In genomic region chr18:77042583-77042982, GRCh38 we compare ENCODE assay signal across 20 cellular contexts.
DNase-seq lines count a peak whose midpoint lies in the region; ATAC-seq and TF ChIP-seq lines count a peak whose summit lies in the region.
"Had no signal": no experiment of that assay in that cellular context is flagged by ENCODE, and none has a peak within 500 bp of the region (broad histone marks: within the 10 kb centered on the region; RNA-seq: fewer than 3 reads in every experiment).

No MANE protein-coding gene starts in this region.

- H3K27me3 Mint-ChIP-seq in immature natural killer cell (ENCODE audit: low read depth in 3 of 3), result peaks cover 0 to 17% (median 11%) of the 10 kb centered on the region in 3 donors
- H3K27me3 Mint-ChIP-seq: activated naive CD8-positive, alpha-beta T cell treated with anti-CD3 and anti-CD28 coated beads for 36 hours; naive thymus-derived CD4-positive, alpha-beta T cell had no signal

- H3K9me3 ChIP-seq in Karpas-422 (ENCODE audit: low read length) (peaks cover 11% of the 10 kb centered on the region; the same call in 1 of the 2 replicates), A673 (ENCODE audit: low read depth, low read length, poor library complexity, severe bottlenecking) (no peaks in the 10 kb centered on the region), mesenchymal stem cell (ENCODE audit: control insufficient read depth, low read length) (no peaks in the 10 kb centered on the region)

- no peak overlapping the region for H4K8ac ChIP-seq in mesenchymal stem cell (ENCODE audit: low read length)

- no peaks in the 10 kb centered on the region for H3K27me3 ChIP-seq in Karpas-422 (ENCODE audit: low read length)
- no peaks in the 10 kb centered on the region for H3K27me3 ChIP-seq in A673 (replicated peaks; ENCODE audit: insufficient read depth, low read depth, low read length, poor library complexity)
- no peaks in the 10 kb centered on the region for H3K27me3 ChIP-seq in mesenchymal stem cell (ENCODE audit: control insufficient read depth in 1 of 2, insufficient read depth in 1 of 2, low read length in 2 of 2)
- H3K27me3 ChIP-seq: cardiac muscle cell had no signal

- H3K9ac ChIP-seq in Karpas-422 (ENCODE audit: low read length) (no peak overlapping the region), mesenchymal stem cell (ENCODE audit: low read length) (no peak overlapping the region)

- peak overlapping the region; percentile 99; the same call in 1 of the 2 replicates for H3K27ac ChIP-seq in Karpas-422 (ENCODE audit: low read length)
- H3K27ac ChIP-seq in caudate nucleus (ENCODE audit: low read depth, low read length), result peak overlapping the region; percentile 96
- H3K27ac ChIP-seq in A673 (ENCODE audit: low read depth, low read length, poor library complexity, severe bottlenecking), result no peak overlapping the region
- no peak overlapping the region for H3K27ac ChIP-seq in mesenchymal stem cell (ENCODE audit: low read length, poor library complexity, severe bottlenecking)
- H3K27ac ChIP-seq: cardiac muscle cell had no signal

- no peaks in the 10 kb centered on the region for H4K20me1 ChIP-seq in Karpas-422 (ENCODE audit: insufficient read depth, low read depth, low read length)

- H2AFZ ChIP-seq in Karpas-422 (ENCODE audit: low read length) (no peak overlapping the region), mesenchymal stem cell (ENCODE audit: low read depth, low read length) (no peak overlapping the region)

- H2BK12ac ChIP-seq in mesenchymal stem cell (ENCODE audit: low read length in 2 of 2), result no peak overlapping the region

- H3K79me2 ChIP-seq in Karpas-422 (ENCODE audit: low read length), result peaks cover 51% of the 10 kb centered on the region

- WGBS in mesenchymal stem cell, result 68% methylated on average over 4 of the region's 10 CpGs

- BruUV-seq in A673 (replicated peaks; lab: Mats Ljungman, UMichigan), result no TSS peak

- peaks cover 87 to 92% of the 10 kb centered on the region in 2 donors for H3K4me1 Mint-ChIP-seq in immature natural killer cell

- CTCF ChIA-PET in A673 (lab: Charles Lee), result no interaction called here

- H3K4me1 ChIP-seq in Karpas-422 (ENCODE audit: low read length) (peaks cover 74% of the 10 kb centered on the region), A673 (ENCODE audit: insufficient read depth, low read length, poor library complexity, severe bottlenecking) (no peaks in the 10 kb centered on the region), mesenchymal stem cell (ENCODE audit: control insufficient read depth, insufficient read depth, low read depth, low read length) (peaks cover 20% of the 10 kb centered on the region)

- no peak overlapping the region for H2BK5ac ChIP-seq in mesenchymal stem cell (ENCODE audit: low read depth, low read length, poor library complexity, severe bottlenecking)

- H3K36me3 ChIP-seq in Karpas-422 (ENCODE audit: insufficient read depth, low read length) (peaks cover 38% of the 10 kb centered on the region), A673 (ENCODE audit: insufficient read depth, low read length, poor library complexity, severe bottlenecking) (no peaks in the 10 kb centered on the region), mesenchymal stem cell (ENCODE audit: control insufficient read depth in 1 of 2, insufficient read depth in 2 of 2, low read depth in 1 of 2, low read length in 2 of 2) (peaks cover 11 to 28% of the 10 kb centered on the region in 2 experiments)
- H3K36me3 ChIP-seq: cardiac muscle cell had no signal

- no peak overlapping the region for H3K23ac ChIP-seq in mesenchymal stem cell (ENCODE audit: low read length in 2 of 2)

- H3K18ac ChIP-seq in mesenchymal stem cell (ENCODE audit: low read depth in 1 of 2, low read length in 2 of 2), result no peak overlapping the region

- no peak for DNase-seq in Karpas-422
- DNase-seq in caudate nucleus (lab: John Stamatoyannopoulos, UW), result peak in 55 of 61 donors; percentile 20 to 89 (median 72)
- no peak for DNase-seq in immature natural killer cell
- peak; percentile 94 for DNase-seq in pons (ENCODE audit: low spot score)
- no peak for DNase-seq in A673 (ENCODE audit: low spot score)
- DNase-seq in mesenchymal stem cell, result no peak
- DNase-seq in stimulated activated naive CD8-positive, alpha-beta T cell treated with anti-CD3 and anti-CD28 coated beads, Interleukin-15, Interleukin-2, amounts not matched to agents 100 U/mL and 50 U/mL, for 24 hours, result no peak
- DNase-seq: activated naive CD8-positive, alpha-beta T cell treated with anti-CD3 and anti-CD28 coated beads for 36 hours; activated T-cell treated with anti-CD3 and anti-CD28 coated beads, Interleukin-2, amount 50 U/mL, for 1 hour; endodermal cell; naive thymus-derived CD4-positive, alpha-beta T cell; NCI-H146; NCI-H446; SHP77; stimulated activated CD4-positive, alpha-beta T cell treated with anti-CD3 and anti-CD28 coated beads, Interleukin-2, amount 100 ng/mL, for 48 hours; T-helper 1 cell had no signal

- intact Hi-C loops in A673 (cut with micrococcal nuclease; ENCODE audit: unreplicated experiment), result no loop called here

- peaks cover 0 to 2% (median 0%) of the 10 kb centered on the region in 6 donors for H3K9me3 Mint-ChIP-seq in immature natural killer cell
- H3K9me3 Mint-ChIP-seq: naive thymus-derived CD4-positive, alpha-beta T cell had no signal

- TF ChIP-seq CTCF in A673 (conservative IDR thresholded peaks at IDR 0.05; ENCODE audit: low read depth, low read length), result no peak

- no peaks in the 10 kb centered on the region for H3K9me2 ChIP-seq in Karpas-422 (replicated peaks; ENCODE audit: insufficient read depth, low read length)

- H3K4me3 Mint-ChIP-seq in immature natural killer cell, result no peak overlapping the region
- H3K4me3 Mint-ChIP-seq: activated naive CD8-positive, alpha-beta T cell treated with anti-CD3 and anti-CD28 coated beads for 36 hours; endodermal cell; naive thymus-derived CD4-positive, alpha-beta T cell had no signal

- H3K27ac Mint-ChIP-seq in immature natural killer cell, result peak overlapping the region in 5 of 6 donors; percentile 14 to 75 (median 64)
- H3K27ac Mint-ChIP-seq: activated naive CD8-positive, alpha-beta T cell treated with anti-CD3 and anti-CD28 coated beads for 36 hours; endodermal cell had no signal

- H2AK5ac ChIP-seq in mesenchymal stem cell (ENCODE audit: low read length, severe bottlenecking), result no peak overlapping the region

- H3K14ac ChIP-seq in mesenchymal stem cell (ENCODE audit: low read length in 2 of 2), result no peak overlapping the region

- H3K4me3 ChIP-seq in Karpas-422 (ENCODE audit: low read length) (no peak overlapping the region), A673 (ENCODE audit: low read depth, low read length, poor library complexity, severe bottlenecking) (no peak overlapping the region), mesenchymal stem cell (ENCODE audit: insufficient read depth in 1 of 2, low read depth in 1 of 2, low read length in 2 of 2) (no peak overlapping the region)
- H3K4me3 ChIP-seq: cardiac muscle cell, lung had no signal

- H4K91ac ChIP-seq in mesenchymal stem cell (ENCODE audit: low read length), result no peak overlapping the region

- peaks cover 16% of the 10 kb centered on the region for H3K79me1 ChIP-seq in mesenchymal stem cell (replicated peaks; ENCODE audit: low read length, poor library complexity, severe bottlenecking)

- no peak for ATAC-seq in GM21619 (IDR thresholded peaks at IDR 0.05; ENCODE audit: unreplicated experiment)
- no peak for ATAC-seq in stimulated activated naive CD8-positive, alpha-beta T cell treated with anti-CD3 and anti-CD28 coated beads, Interleukin-15, Interleukin-2, amounts not matched to agents 100 U/mL and 50 U/mL, for 24 hours
- ATAC-seq: HepG2; naive thymus-derived CD4-positive, alpha-beta T cell had no signal

- no peak overlapping the region for H2BK120ac ChIP-seq in mesenchymal stem cell (ENCODE audit: low read depth, low read length)

- POLR2A ChIA-PET in A673 (lab: Charles Lee; ENCODE audit: low non-redundant PET), result no interaction called here

- H3K4me2 ChIP-seq in Karpas-422 (ENCODE audit: low read depth, low read length, poor library complexity, severe bottlenecking) (no peak overlapping the region), mesenchymal stem cell (ENCODE audit: low read length, poor library complexity, severe bottlenecking) (no peak overlapping the region)

- no peak overlapping the region for H2BK15ac ChIP-seq in mesenchymal stem cell (ENCODE audit: low read depth, poor library complexity, severe bottlenecking)

- H3K36me3 Mint-ChIP-seq in immature natural killer cell, result peaks cover 6 to 24% (median 9%) of the 10 kb centered on the region in 3 donors

- H3K4ac ChIP-seq in mesenchymal stem cell (ENCODE audit: low read depth in 1 of 2, low read length in 2 of 2), result no peak overlapping the region

Comparison
In these comparisons a context has a peak if more than half of its experiments do, and no peak if none do; other contexts are left out.
1. DNase-seq: peak in caudate nucleus (55 of 61) and pons (single experiment); none in Karpas-422 (single experiment), immature natural killer cell (0 of 3), A673 (single experiment), mesenchymal stem cell (single experiment) and stimulated activated naive CD8-positive, alpha-beta T cell treated with anti-CD3 and anti-CD28 coated beads, Interleukin-15, Interleukin-2, amounts not matched to agents 100 U/mL and 50 U/mL, for 24 hours (single experiment).
2. H3K27ac ChIP-seq: peak in Karpas-422 (single experiment) and caudate nucleus (single experiment); none in A673 (single experiment) and mesenchymal stem cell (single experiment).